25 cellular contexts compared by ENCODE assay signal in genomic region chr1:42490237-42490636, GRCh38. TPM values are rescaled to one million over a fixed set of nuclear protein-coding genes. Genes with fewer than 3 reads are reported as not detected.
"Had no signal": no experiment of that assay in that cellular context is flagged by ENCODE, and none has a peak within 500 bp of the region (broad histone marks: within the 10 kb centered on the region; RNA-seq: fewer than 3 reads in every experiment).

No MANE protein-coding gene starts in this region.

- H3K9me3 Mint-ChIP-seq: stimulated activated effector memory CD8-positive, alpha-beta T cell treated with anti-CD3 and anti-CD28 coated beads, Interleukin-12 subunit alpha, Interleukin-12 subunit beta, amount 100 ng/mL, for 72 hours; type B pancreatic cell had no signal

- H3K36me3 Mint-ChIP-seq: stimulated activated effector memory CD8-positive, alpha-beta T cell treated with anti-CD3 and anti-CD28 coated beads, Interleukin-12 subunit alpha, Interleukin-12 subunit beta, amount 100 ng/mL, for 72 hours had no signal

- H3K27me3 Mint-ChIP-seq: stimulated activated memory B cell treated with anti-CD40 and anti-IgM and Interleukin-4, amounts not matched to agents 10 μg/mL and 1 μg/mL and 100 μg/mL, for 72 hours; stimulated activated naive B cell treated with anti-CD40 and anti-IgM and Interleukin-4, amounts not matched to agents 10 μg/mL and 1 μg/mL and 100 μg/mL, for 72 hours; stimulated activated naive CD8-positive, alpha-beta T cell treated with anti-CD3 and anti-CD28 coated beads, Interleukin-15, amount 100 ng/mL, for 72 hours; stimulated activated naive CD8-positive, alpha-beta T cell treated with anti-CD3 and anti-CD28 coated beads, Interleukin-15, Interleukin-2, amounts not matched to agents 100 ng/mL and 50 ng/mL, for 24 hours; type B pancreatic cell had no signal

- DNase-seq: stimulated activated CD4-positive, alpha-beta T cell treated with anti-CD3 and anti-CD28 coated beads, Interleukin-2, amount 100 ng/mL, for 48 hours; stimulated activated CD4-positive, alpha-beta T cell treated with anti-CD3 and anti-CD28 coated beads, Interleukin-4, amount 100 ng/mL, for 1 hour; stimulated activated CD4-positive, alpha-beta T cell treated with anti-CD3 and anti-CD28 coated beads, Interleukin-4, amount 100 ng/mL, for 24 hours; stimulated activated CD4-positive, alpha-beta T cell treated with anti-CD3 and anti-CD28 coated beads, Interleukin-4, amount 100 ng/mL, for 4 hours; stimulated activated CD8-positive, alpha-beta memory T cell treated with anti-CD3 and anti-CD28 coated beads, Interleukin-4, amount 100 ng/mL, for 48 hours; stimulated activated naive B cell treated with anti-CD40 and anti-IgM and Interleukin-4, amounts not matched to agents 10 μg/mL and 1 μg/mL and 100 μg/mL, for 72 hours; stimulated activated naive CD4-positive, alpha-beta T cell; stimulated activated naive CD4-positive, alpha-beta T cell treated with Interleukin-2 at 50 U/mL for 16 hours; stimulated activated naive CD8-positive, alpha-beta T cell treated with anti-CD3 and anti-CD28 coated beads, Interleukin-15, amount 100 ng/mL, for 72 hours; stimulated activated naive CD8-positive, alpha-beta T cell treated with anti-CD3 and anti-CD28 coated beads, Interleukin-15, Interleukin-2, amounts not matched to agents 100 U/mL and 50 U/mL, for 24 hours; stomach; substantia nigra; testis; thyroid gland; tibial artery; transverse colon; trophoblast cell; upper lobe of left lung; upper lobe of right lung; uterus had no signal

- H3K4me3 Mint-ChIP-seq: stimulated activated effector memory CD8-positive, alpha-beta T cell treated with anti-CD3 and anti-CD28 coated beads, Interleukin-12 subunit alpha, Interleukin-12 subunit beta, amount 100 ng/mL, for 72 hours; stimulated activated memory B cell treated with anti-CD40 and anti-IgM and Interleukin-4, amounts not matched to agents 10 μg/mL and 1 μg/mL and 100 μg/mL, for 72 hours; stimulated activated naive B cell treated with anti-CD40 and anti-IgM and Interleukin-4, amounts not matched to agents 10 μg/mL and 1 μg/mL and 100 μg/mL, for 72 hours; stimulated activated naive CD8-positive, alpha-beta T cell treated with anti-CD3 and anti-CD28 coated beads, Interleukin-15, amount 100 ng/mL, for 72 hours; stimulated activated naive CD8-positive, alpha-beta T cell treated with anti-CD3 and anti-CD28 coated beads, Interleukin-15, Interleukin-2, amounts not matched to agents 100 ng/mL and 50 ng/mL, for 24 hours; type B pancreatic cell had no signal

- ATAC-seq: stimulated activated effector memory CD8-positive, alpha-beta T cell treated with anti-CD3 and anti-CD28 coated beads, Interleukin-12 subunit alpha, Interleukin-12 subunit beta, amount 100 ng/mL, for 72 hours; stimulated activated memory B cell treated with anti-CD40 and anti-IgM and Interleukin-4, amounts not matched to agents 10 μg/mL and 1 μg/mL and 100 μg/mL, for 72 hours; stimulated activated naive B cell treated with anti-CD40 and anti-IgM and Interleukin-4, amounts not matched to agents 10 μg/mL and 1 μg/mL and 100 μg/mL, for 72 hours; stimulated activated naive CD8-positive, alpha-beta T cell treated with anti-CD3 and anti-CD28 coated beads, Interleukin-15, amount 100 ng/mL, for 72 hours; stimulated activated naive CD8-positive, alpha-beta T cell treated with anti-CD3 and anti-CD28 coated beads, Interleukin-15, Interleukin-2, amounts not matched to agents 100 U/mL and 50 U/mL, for 24 hours; upper lobe of right lung had no signal

- H3K27ac Mint-ChIP-seq: stimulated activated effector memory CD8-positive, alpha-beta T cell treated with anti-CD3 and anti-CD28 coated beads, Interleukin-12 subunit alpha, Interleukin-12 subunit beta, amount 100 ng/mL, for 72 hours; stimulated activated memory B cell treated with anti-CD40 and anti-IgM and Interleukin-4, amounts not matched to agents 10 μg/mL and 1 μg/mL and 100 μg/mL, for 72 hours; stimulated activated naive B cell treated with anti-CD40 and anti-IgM and Interleukin-4, amounts not matched to agents 10 μg/mL and 1 μg/mL and 100 μg/mL, for 72 hours; stimulated activated naive CD8-positive, alpha-beta T cell treated with anti-CD3 and anti-CD28 coated beads, Interleukin-15, amount 100 ng/mL, for 72 hours; stimulated activated naive CD8-positive, alpha-beta T cell treated with anti-CD3 and anti-CD28 coated beads, Interleukin-15, Interleukin-2, amounts not matched to agents 100 ng/mL and 50 ng/mL, for 24 hours; type B pancreatic cell had no signal

- H3K4me1 Mint-ChIP-seq: stimulated activated effector memory CD8-positive, alpha-beta T cell treated with anti-CD3 and anti-CD28 coated beads, Interleukin-12 subunit alpha, Interleukin-12 subunit beta, amount 100 ng/mL, for 72 hours; stimulated activated memory B cell treated with anti-CD40 and anti-IgM and Interleukin-4, amounts not matched to agents 10 μg/mL and 1 μg/mL and 100 μg/mL, for 72 hours; stimulated activated naive B cell treated with anti-CD40 and anti-IgM and Interleukin-4, amounts not matched to agents 10 μg/mL and 1 μg/mL and 100 μg/mL, for 72 hours; stimulated activated naive CD8-positive, alpha-beta T cell treated with anti-CD3 and anti-CD28 coated beads, Interleukin-15, amount 100 ng/mL, for 72 hours had no signal

RNA-seq across cellular contexts. Expression of gene ZMYND12, which starts 34.4 kb away (rescaled TPM):
- total RNA-seq: vagina had no signal
